In genomic region chr1:244231193-244231571, GRCh38 we compare ENCODE assay signal across 10 cellular contexts.
A peak's percentile ranks its signal among the peaks of the same experiment; 100 is the strongest.
DNase-seq lines count a peak whose midpoint lies in the region; ATAC-seq, FAIRE-seq and TF ChIP-seq lines count a peak whose summit lies in the region.
"Had no signal": no experiment of that assay in that cellular context is flagged by ENCODE, and none has a peak within 500 bp of the region (broad histone marks: within the 10 kb centered on the region; RNA-seq: fewer than 3 reads in every experiment).

No MANE protein-coding gene starts in this region.

- no peak overlapping the region for H3K9ac ChIP-seq in keratinocyte (ENCODE audit: control insufficient read depth, extremely low read depth, insufficient read depth, low read length)

- no peaks in the 10 kb centered on the region for H3K27me3 ChIP-seq in keratinocyte (ENCODE audit: control insufficient read depth, extremely low read depth, insufficient read depth, low read length)
- H3K27me3 ChIP-seq in small intestine (ENCODE audit: control insufficient read depth in 2 of 2, insufficient read depth in 2 of 2, low read length in 2 of 2), result peaks cover 0 to 7% of the 10 kb centered on the region in 2 donors
- H3K27me3 ChIP-seq: upper lobe of left lung had no signal

- FAIRE-seq in keratinocyte (lab: Jason Lieb, UNC) (no peak), small intestine (lab: Jason Lieb, UNC) (no peak)

- dilution Hi-C loops in keratinocyte (cut with MboI; ENCODE audit: extremely low pct_ligation_motif_present, low sequenced_read_pairs), result no loop called here

- H3K36me3 ChIP-seq in keratinocyte (ENCODE audit: control insufficient read depth in 2 of 2, extremely low read depth in 1 of 2, insufficient read depth in 2 of 2, low read length in 2 of 2) (no peaks in the 10 kb centered on the region), small intestine (ENCODE audit: control insufficient read depth in 2 of 2, insufficient read depth in 2 of 2, low read length in 2 of 2) (no peaks in the 10 kb centered on the region)
- H3K36me3 ChIP-seq: upper lobe of left lung, WERI-Rb-1 had no signal

- peak overlapping the region; percentile 78 for H3K4me2 ChIP-seq in keratinocyte (ENCODE audit: control insufficient read depth, extremely low read depth, insufficient read depth, low read depth, low read length)

- DNase-seq in stimulated activated naive CD8-positive, alpha-beta T cell treated with anti-CD3 and anti-CD28 coated beads, Interleukin-15, amount 100 ng/mL, for 72 hours, result no peak
- DNase-seq in stimulated activated naive CD8-positive, alpha-beta T cell treated with anti-CD3 and anti-CD28 coated beads, Interleukin-15, Interleukin-2, amounts not matched to agents 100 U/mL and 50 U/mL, for 24 hours, result no peak
- DNase-seq in keratinocyte (ENCODE audit: low read depth, low spot score), result no peak
- no peak for DNase-seq in type B pancreatic cell (ENCODE audit: extremely low spot score, unreplicated experiment)
- no peak for DNase-seq in effector CD4-positive, alpha-beta T cell
- DNase-seq in small intestine, result no peak
- no peak for DNase-seq in foreskin melanocyte
- DNase-seq: upper lobe of left lung, WERI-Rb-1 had no signal

- H3K27ac Mint-ChIP-seq in stimulated activated naive CD8-positive, alpha-beta T cell treated with anti-CD3 and anti-CD28 coated beads, Interleukin-15, amount 100 ng/mL, for 72 hours, result peak overlapping the region in 1 of 2 donors; percentile 42
- H3K27ac Mint-ChIP-seq in brain (peak overlapping the region in 3 of 5 experiments; percentile 10 to 56 (median 25)), type B pancreatic cell (no peak overlapping the region)

- H3K4me1 Mint-ChIP-seq in stimulated activated naive CD8-positive, alpha-beta T cell treated with anti-CD3 and anti-CD28 coated beads, Interleukin-15, amount 100 ng/mL, for 72 hours, result peaks cover 9% of the 10 kb centered on the region
- H3K4me1 Mint-ChIP-seq in brain (peaks cover 25% of the 10 kb centered on the region), type B pancreatic cell (ENCODE audit: unreplicated experiment) (peaks cover 17% of the 10 kb centered on the region)

- H3K9me1 ChIP-seq in keratinocyte (ENCODE audit: control insufficient read depth, extremely low read depth, insufficient read depth, low read length), result no peaks in the 10 kb centered on the region

- H2AFZ ChIP-seq in keratinocyte (ENCODE audit: control insufficient read depth, low read length), result peak overlapping the region; percentile 62

- H3K27ac ChIP-seq in keratinocyte (ENCODE audit: control insufficient read depth, insufficient read depth, low read length), result no peak overlapping the region
- H3K27ac ChIP-seq in small intestine (ENCODE audit: low read depth in 1 of 2, low read length in 1 of 2), result no peak overlapping the region
- H3K27ac ChIP-seq: upper lobe of left lung, WERI-Rb-1 had no signal

- H3K4me3 ChIP-seq in keratinocyte (ENCODE audit: control insufficient read depth in 2 of 3, extremely low read depth in 1 of 3, insufficient read depth in 2 of 3, low read depth in 1 of 3, low read length in 3 of 3) (no peak overlapping the region), small intestine (ENCODE audit: low read depth in 1 of 2, low read length in 2 of 2) (no peak overlapping the region)

- no peaks in the 10 kb centered on the region for H3K9me3 ChIP-seq in keratinocyte (ENCODE audit: control insufficient read depth, low read depth, low read length)
- no peaks in the 10 kb centered on the region for H3K9me3 ChIP-seq in small intestine (ENCODE audit: control insufficient read depth, low read depth)
- H3K9me3 ChIP-seq: upper lobe of left lung had no signal

- TF ChIP-seq CTCF in brain (conservative IDR thresholded peaks at IDR 0.05), result no peak
- no peak for TF ChIP-seq CTCF in keratinocyte (optimal IDR thresholded peaks at IDR 0.05 in 1 of 3, IDR thresholded peaks at IDR 0.05 in 1 of 3, conservative IDR thresholded peaks at IDR 0.05 in 1 of 3; ENCODE audit: extremely low read depth in 1 of 3, insufficient read depth in 2 of 3, low read length in 3 of 3)
- no peak for TF ChIP-seq CTCF in type B pancreatic cell (conservative IDR thresholded peaks at IDR 0.05)

- peak; percentile 36 for ATAC-seq in stimulated activated naive CD8-positive, alpha-beta T cell treated with anti-CD3 and anti-CD28 coated beads, Interleukin-15, amount 100 ng/mL, for 72 hours
- no peak for ATAC-seq in stimulated activated naive CD8-positive, alpha-beta T cell treated with anti-CD3 and anti-CD28 coated beads, Interleukin-15, Interleukin-2, amounts not matched to agents 100 U/mL and 50 U/mL, for 24 hours

- H3K4me1 ChIP-seq in keratinocyte (ENCODE audit: control insufficient read depth, extremely low read depth, insufficient read depth, low read length) (peaks cover 18% of the 10 kb centered on the region), small intestine (ENCODE audit: control insufficient read depth in 2 of 2, insufficient read depth in 1 of 2, low read depth in 1 of 2, low read length in 1 of 2) (no peaks in the 10 kb centered on the region)

- no peaks in the 10 kb centered on the region for H3K9me3 Mint-ChIP-seq in stimulated activated naive CD8-positive, alpha-beta T cell treated with anti-CD3 and anti-CD28 coated beads, Interleukin-15, amount 100 ng/mL, for 72 hours
- H3K9me3 Mint-ChIP-seq in brain (no peaks in the 10 kb centered on the region), type B pancreatic cell (no peaks in the 10 kb centered on the region)

- no peaks in the 10 kb centered on the region for H4K20me1 ChIP-seq in keratinocyte (ENCODE audit: control insufficient read depth, extremely low read depth, insufficient read depth, low read length)

- no peaks in the 10 kb centered on the region for H3K79me2 ChIP-seq in keratinocyte (ENCODE audit: control insufficient read depth, insufficient read depth, low read length)

- no peak overlapping the region for H3K4me3 Mint-ChIP-seq in stimulated activated naive CD8-positive, alpha-beta T cell treated with anti-CD3 and anti-CD28 coated beads, Interleukin-15, amount 100 ng/mL, for 72 hours
- H3K4me3 Mint-ChIP-seq in brain (no peak overlapping the region), type B pancreatic cell (peak overlapping the region; percentile 7)

- peaks cover 9% of the 10 kb centered on the region for H3K27me3 Mint-ChIP-seq in stimulated activated naive CD8-positive, alpha-beta T cell treated with anti-CD3 and anti-CD28 coated beads, Interleukin-15, amount 100 ng/mL, for 72 hours
- H3K27me3 Mint-ChIP-seq in brain, result peaks cover 3% of the 10 kb centered on the region
- H3K27me3 Mint-ChIP-seq in type B pancreatic cell, result peaks cover 29% of the 10 kb centered on the region

- WGBS in small intestine, 3 donors, result 42 to 61% (median 45%) methylated on average over 8 of the region's 8 CpGs

- H3K36me3 Mint-ChIP-seq in brain, result no peaks in the 10 kb centered on the region
- no peaks in the 10 kb centered on the region for H3K36me3 Mint-ChIP-seq in type B pancreatic cell
